In the genomic region with DNA sequence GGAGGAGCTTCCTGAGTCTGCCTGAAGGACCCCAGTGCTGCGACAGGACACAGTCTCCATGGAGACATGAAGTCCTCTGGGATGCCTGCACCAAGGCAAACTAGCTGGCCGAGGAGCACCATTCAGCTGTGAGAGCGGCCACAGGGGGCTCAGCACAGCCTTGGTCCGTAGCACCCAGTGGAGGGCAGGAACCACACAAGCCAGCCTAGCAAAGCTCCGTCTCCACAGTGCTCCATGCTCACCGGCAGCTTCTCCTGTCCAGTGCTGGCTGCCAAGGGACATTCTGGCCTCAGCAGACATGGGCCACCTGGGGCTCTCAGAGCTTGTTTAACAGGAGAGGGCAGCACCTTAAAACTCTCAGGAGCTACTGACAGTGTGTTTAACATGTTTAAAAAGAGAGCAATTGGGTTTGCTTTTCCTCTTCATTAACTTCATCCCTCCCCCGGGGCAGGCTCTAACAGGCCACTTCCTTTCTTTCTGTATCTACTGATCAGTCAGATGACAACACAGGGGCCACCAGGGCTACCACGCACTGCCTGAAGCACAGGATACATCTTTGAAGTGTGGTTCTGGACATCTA, we compare ENCODE assay signal across 9 cellular contexts. TPM values are rescaled to one million over a fixed set of nuclear protein-coding genes. Genes with fewer than 3 reads are reported as not detected.
DNase-seq lines count a peak whose midpoint lies in the region; ATAC-seq, FAIRE-seq and TF ChIP-seq lines count a peak whose summit lies in the region.
"Had no signal": no experiment of that assay in that cellular context is flagged by ENCODE, and none has a peak within 500 bp of the region (broad histone marks: within the 10 kb centered on the region; RNA-seq: fewer than 3 reads in every experiment).

No MANE protein-coding gene starts in this region.

- H3K4me3 Mint-ChIP-seq in mesothelial cell of epicardium: no peak overlapping the region

- peak; percentile 90 for FAIRE-seq in GM18507 (lab: Jason Lieb, UNC)

- H3K27ac ChIP-seq in effector memory CD4-positive, alpha-beta T cell (ENCODE audit: insufficient read depth, low read length, poor library complexity, severe bottlenecking): peak overlapping the region; percentile 22
- H3K27ac ChIP-seq in gastrocnemius medialis: no peak overlapping the region

- peaks cover 7% of the 10 kb centered on the region for H3K36me3 Mint-ChIP-seq in mesothelial cell of epicardium

- no peak for TF ChIP-seq POLR2A in gastrocnemius medialis (IDR thresholded peaks at IDR 0.05)

- no peak overlapping the region for H3K27ac Mint-ChIP-seq in mesothelial cell of epicardium

- H3K36me3 ChIP-seq in effector memory CD4-positive, alpha-beta T cell (ENCODE audit: control insufficient read depth, insufficient read depth, low read length): peaks cover 29% of the 10 kb centered on the region
- H3K36me3 ChIP-seq in gastrocnemius medialis: peaks cover 0 to 30% of the 10 kb centered on the region in 2 donors
- H3K36me3 ChIP-seq: SJSA1 had no signal

- no peaks in the 10 kb centered on the region for H3K9me3 Mint-ChIP-seq in mesothelial cell of epicardium

- H3K4me3 ChIP-seq in effector memory CD4-positive, alpha-beta T cell (ENCODE audit: insufficient read depth, low read depth, low read length, poor library complexity, severe bottlenecking): no peak overlapping the region
- H3K4me3 ChIP-seq in gastrocnemius medialis: no peak overlapping the region
- H3K4me3 ChIP-seq: heart right ventricle, SJSA1 had no signal

- peak; percentile 76 for ATAC-seq in GM21825 (IDR thresholded peaks at IDR 0.05; ENCODE audit: unreplicated experiment)
- no peak for ATAC-seq in gastrocnemius medialis
- no peak for ATAC-seq in GM19328 (IDR thresholded peaks at IDR 0.05; ENCODE audit: unreplicated experiment)

- in situ Hi-C loops in gastrocnemius medialis (cut with MboI; ENCODE audit: low sequenced_read_pairs in 4 of 4): no loop called here

- TF ChIP-seq CTCF in gastrocnemius medialis (IDR thresholded peaks at IDR 0.05 in 4 of 5, conservative IDR thresholded peaks at IDR 0.05 in 1 of 5): no peak
- TF ChIP-seq CTCF in mesothelial cell of epicardium (IDR thresholded peaks at IDR 0.05; ENCODE audit: unreplicated experiment): no peak

- H3K27me3 Mint-ChIP-seq in mesothelial cell of epicardium (ENCODE audit: low read depth): no peaks in the 10 kb centered on the region

- peaks cover 2% of the 10 kb centered on the region for H3K4me1 Mint-ChIP-seq in mesothelial cell of epicardium

- H3K9me3 ChIP-seq in effector memory CD4-positive, alpha-beta T cell (ENCODE audit: control insufficient read depth, low read length): no peaks in the 10 kb centered on the region
- no peaks in the 10 kb centered on the region for H3K9me3 ChIP-seq in gastrocnemius medialis
- H3K9me3 ChIP-seq: heart right ventricle, SJSA1 had no signal

- H3K4me1 ChIP-seq in effector memory CD4-positive, alpha-beta T cell (ENCODE audit: control insufficient read depth, insufficient read depth, low read length, poor library complexity, severe bottlenecking): peaks cover 11% of the 10 kb centered on the region
- no peaks in the 10 kb centered on the region for H3K4me1 ChIP-seq in gastrocnemius medialis

- H3K27me3 ChIP-seq in effector memory CD4-positive, alpha-beta T cell (replicated peaks; ENCODE audit: control insufficient read depth, insufficient read depth, low read length, poor library complexity, severe bottlenecking): no peaks in the 10 kb centered on the region
- H3K27me3 ChIP-seq in gastrocnemius medialis: no peaks in the 10 kb centered on the region
- H3K27me3 ChIP-seq: heart right ventricle, SJSA1 had no signal

- intact Hi-C loops in gastrocnemius medialis (cut with DNase I; ENCODE audit: low total_unique reads): no loop called here

- DNase-seq in GM18507 (ENCODE audit: extremely low spot score, insufficient read length, low read depth) (peak; percentile 40), NCI-H146 treated with DMSO at 0.1 percent for 48 hours (lab: John Stamatoyannopoulos, UW; ENCODE audit: unreplicated experiment) (peak; percentile 51), gastrocnemius medialis (no peak), mesothelial cell of epicardium (ENCODE audit: low spot score in 2 of 2, unreplicated experiment in 2 of 2) (no peak)
- DNase-seq in effector memory CD4-positive, alpha-beta T cell: no peak
- DNase-seq: heart right ventricle had no signal

RNA-seq across cellular contexts. Expression of gene SECISBP2, which starts 57.0 kb away (rescaled TPM):
- total RNA-seq in gastrocnemius medialis (10 to 100 TPM; 40.2 to 70.8 (median 54.9) TPM), mesothelial cell of epicardium (71.3 to 78.0 TPM (median 75.2 TPM) in 3 replicates)

Comparison
In these comparisons a context has a peak if more than half of its experiments do, and no peak if none do; other contexts are left out.
1. DNase-seq: peak in GM18507 (single experiment) and NCI-H146 treated with DMSO at 0.1 percent for 48 hours (single experiment); none in effector memory CD4-positive, alpha-beta T cell (0 of 3), gastrocnemius medialis (0 of 2) and mesothelial cell of epicardium (0 of 2).